Comparison of ENCODE assay signal across 11 cellular contexts in the genomic region with DNA sequence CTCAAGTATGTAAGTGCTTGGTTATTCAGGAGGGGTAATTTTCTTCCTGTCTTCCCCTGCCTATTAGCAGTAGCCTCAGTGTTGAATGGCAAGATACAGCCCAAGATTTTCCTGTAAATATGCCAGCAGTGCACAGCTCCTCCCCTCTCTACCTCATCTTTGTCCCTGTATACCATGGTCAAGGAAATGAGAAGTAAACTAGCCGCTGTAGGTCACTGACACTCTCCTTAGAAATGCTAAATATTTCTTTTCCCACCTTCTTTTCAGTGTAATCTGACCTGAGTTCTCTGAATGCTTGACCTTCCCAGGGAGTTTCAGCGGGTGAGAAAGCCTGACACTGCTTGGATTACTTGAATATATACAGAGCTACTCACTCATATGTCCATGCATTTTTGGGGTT.
DNase-seq lines count a peak whose midpoint lies in the region; ATAC-seq and TF ChIP-seq lines count a peak whose summit lies in the region.
"Had no signal": no experiment of that assay in that cellular context is flagged by ENCODE, and none has a peak within 500 bp of the region (broad histone marks: within the 10 kb centered on the region; RNA-seq: fewer than 3 reads in every experiment).

No MANE protein-coding gene starts in this region.

- no peaks in the 10 kb centered on the region for H3K9me3 Mint-ChIP-seq in Calu3 (ENCODE audit: low read depth, unreplicated experiment)
- H3K9me3 Mint-ChIP-seq in nephron, result no peaks in the 10 kb centered on the region

- intact Hi-C loops in Calu3 (cut with micrococcal nuclease; ENCODE audit: unreplicated experiment), result no loop called here

- BruUV-seq in Calu3 (replicated peaks; lab: Mats Ljungman, UMichigan), result no TSS peak

- peak overlapping the region; percentile 45 for H3K27ac Mint-ChIP-seq in Calu3 (ENCODE audit: unreplicated experiment)
- H3K27ac Mint-ChIP-seq in nephron, result peak overlapping the region; percentile 22 to 78 (median 40)

- no peaks in the 10 kb centered on the region for H3K36me3 Mint-ChIP-seq in Calu3 (ENCODE audit: insufficient read depth, unreplicated experiment)
- no peaks in the 10 kb centered on the region for H3K36me3 Mint-ChIP-seq in nephron (ENCODE audit: low read depth)

- H3K4me1 Mint-ChIP-seq in Calu3 (ENCODE audit: low read depth, unreplicated experiment), result peaks cover 40% of the 10 kb centered on the region
- peaks cover 48% of the 10 kb centered on the region for H3K4me1 Mint-ChIP-seq in nephron

- DNase-seq in Calu3 (no peak), dedifferentiated amniotic fluid mesenchymal stem cell (ENCODE audit: extremely low spot score) (peak; percentile 25), NCI-H510A treated with DMSO at 0.1 percent for 48 hours (lab: John Stamatoyannopoulos, UW) (no peak), SKM-1 treated with dmso at 0.1 percent for 144 hours (lab: John Stamatoyannopoulos, UW; ENCODE audit: unreplicated experiment) (no peak), KG1 (lab: John Stamatoyannopoulos, UW) (no peak)
- DNase-seq: cerebellar nuclear complex; NCI-H1930; stimulated activated naive CD4-positive, alpha-beta T cell had no signal

- peak; percentile 65; the same call in 1 of the 2 replicates for TF ChIP-seq EP300 in Ishikawa (IDR thresholded peaks at IDR 0.05; ENCODE audit: borderline replicate concordance)

- H3K27me3 Mint-ChIP-seq in Calu3 (ENCODE audit: unreplicated experiment), result no peaks in the 10 kb centered on the region
- H3K27me3 Mint-ChIP-seq in nephron (ENCODE audit: low read depth), result no peaks in the 10 kb centered on the region

- peak; percentile 9; the same call in 1 of the 2 replicates for TF ChIP-seq RAD21 in Ishikawa (IDR thresholded peaks at IDR 0.05; ENCODE audit: low read depth)

- H3K4me3 Mint-ChIP-seq in Calu3 (ENCODE audit: low read depth, unreplicated experiment) (no peak overlapping the region), nephron (no peak overlapping the region)

- TF ChIP-seq CTCF in Calu3 (IDR thresholded peaks at IDR 0.05; ENCODE audit: unreplicated experiment), result no peak
- TF ChIP-seq CTCF in nephron (IDR thresholded peaks at IDR 0.05; ENCODE audit: unreplicated experiment in 3 of 3), result no peak

- ATAC-seq in GM21786 (IDR thresholded peaks at IDR 0.05; ENCODE audit: unreplicated experiment), result no peak

- CTCF ChIA-PET in Calu3 (lab: Charles Lee), result interaction anchor here (0.6 to 0.7 kb wide), 2 partner anchors 53 to 86 kb away, joined by 3 to 6 read pairs; no protein-coding TSS in a partner anchor

TF ChIP-seq in Ishikawa, 13 proteins besides CTCF, POLR2A, EP300 and RAD21:
- TF ChIP-seq TEAD4 (IDR thresholded peaks at IDR 0.05), result peak; percentile 90
- TF ChIP-seq CREB1 (IDR thresholded peaks at IDR 0.05; ENCODE audit: low read depth), result no peak
- peak; percentile 78; the same call in 1 of the 2 replicates for TF ChIP-seq FOXM1 (IDR thresholded peaks at IDR 0.05; ENCODE audit: borderline replicate concordance, low read depth)
- TF ChIP-seq, protein P1, sequence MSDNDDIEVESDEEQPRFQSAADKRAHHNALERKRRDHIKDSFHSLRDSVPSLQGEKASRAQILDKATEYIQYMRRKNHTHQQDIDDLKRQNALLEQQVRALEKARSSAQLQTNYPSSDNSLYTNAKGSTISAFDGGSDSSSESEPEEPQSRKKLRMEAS (IDR thresholded peaks at IDR 0.05), result peak; percentile 38; the same call in 1 of the 2 replicates
- TF ChIP-seq EGR1 (IDR thresholded peaks at IDR 0.05), result no peak
TF ChIP-seq in Ishikawa: peak in this region for 3.
